1 cellular context compared by ENCODE assay signal in genomic region chr9:81833563-81834345, GRCh38.
TF ChIP-seq lines count a peak whose summit lies in the region.

No MANE protein-coding gene starts in this region.

TF ChIP-seq in GM23338, 12 proteins besides CTCF, POLR2A, EP300 and RAD21 (continued from another document):
- TF ChIP-seq ZNF462 (CRISPR knock-in tag; IDR thresholded peaks at IDR 0.05) (no peak), ZNF331 (CRISPR knock-in tag; IDR thresholded peaks at IDR 0.05; ENCODE audit: low read depth) (no peak), ZNF114 (CRISPR knock-in tag; IDR thresholded peaks at IDR 0.05) (no peak), POLR2AphosphoS5 (IDR thresholded peaks at IDR 0.05; ENCODE audit: low read depth) (no peak), CREB1 (CRISPR knock-in tag; IDR thresholded peaks at IDR 0.05; ENCODE audit: low read depth) (no peak)
